Comparison of ENCODE assay signal across 1 cellular context in the genomic region with DNA sequence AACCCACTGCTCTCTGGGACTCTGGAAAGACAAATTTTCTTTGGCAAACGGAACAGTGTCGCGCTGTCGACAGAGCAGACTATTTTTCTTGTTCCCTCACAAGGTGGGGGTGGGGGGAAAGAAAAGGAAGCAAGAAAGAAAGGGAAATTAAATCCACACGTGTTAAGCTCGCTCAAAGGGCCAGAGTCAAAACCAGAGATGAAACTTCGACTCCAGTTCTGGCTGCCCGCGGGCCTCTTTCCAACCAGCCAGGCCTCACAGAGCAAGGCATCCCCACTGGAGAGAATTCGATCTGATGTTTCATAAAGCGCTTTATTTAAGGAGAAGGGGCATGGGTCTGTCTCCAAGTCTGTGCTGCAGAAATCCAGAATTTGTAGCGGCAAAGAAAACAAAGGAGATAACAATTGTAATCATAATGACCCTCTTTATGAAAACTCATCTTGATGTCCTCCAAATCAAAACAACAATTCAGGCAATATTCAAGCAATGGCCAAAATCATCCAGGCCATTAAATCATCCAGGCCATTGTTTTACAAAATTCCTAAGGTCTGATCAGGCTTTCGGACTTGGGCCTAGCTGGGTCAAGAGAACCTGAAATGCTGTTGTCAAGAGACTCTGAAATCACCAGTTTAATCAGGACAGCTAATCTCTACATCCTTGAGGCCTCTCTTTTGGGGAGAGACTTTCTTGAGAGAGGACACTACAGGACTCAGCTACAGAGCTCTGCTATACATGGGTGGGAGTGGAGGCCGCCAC.
TF ChIP-seq lines count a peak whose summit lies in the region.

No MANE protein-coding gene starts in this region.

TF ChIP-seq in IMR-90, 13 proteins besides CTCF, POLR2A, EP300 and RAD21:
- TF ChIP-seq CEBPB (IDR thresholded peaks at IDR 0.05; ENCODE audit: low read depth, low read length) (no peak), BHLHE40 (IDR thresholded peaks at IDR 0.05; ENCODE audit: low read depth, low read length) (no peak), MAZ (IDR thresholded peaks at IDR 0.05; ENCODE audit: borderline replicate concordance, low read depth, low read length) (no peak), MXI1 (IDR thresholded peaks at IDR 0.05; ENCODE audit: borderline replicate concordance, low read depth, low read length) (peak; percentile 25; the same call in 1 of the 2 replicates), MAFK (IDR thresholded peaks at IDR 0.05; ENCODE audit: low read depth, low read length) (no peak)
